Comparison of ENCODE assay signal across 11 cellular contexts in genomic region chr1:33535334-33535733, GRCh38.
"Had no signal": no experiment of that assay in that cellular context is flagged by ENCODE, and none has a peak within 500 bp of the region (broad histone marks: within the 10 kb centered on the region; RNA-seq: fewer than 3 reads in every experiment).

No MANE protein-coding gene starts in this region.

- H3K9me3 ChIP-seq: HAP-1 had no signal

- H3K9me3 Mint-ChIP-seq: GM23338, H9, HFFc6 had no signal

- H3K4me3 Mint-ChIP-seq: GM23338, H9, HFFc6 had no signal

- H3K27ac Mint-ChIP-seq: GM23338, H9, HFFc6 had no signal

- H3K27ac ChIP-seq: GM23248 had no signal

- H3K4me1 ChIP-seq: HAP-1 had no signal

- H2AFZ ChIP-seq: GM23248, GM23338 had no signal

- H3K36me3 ChIP-seq: HAP-1 had no signal

- DNase-seq: GM23248, GOT3, H7, H9, HCEC 1CT, HFFc6 had no signal

- H3K4me1 Mint-ChIP-seq: GM23338, H9 had no signal

- FAIRE-seq: H1, H54 had no signal

- H3K4me3 ChIP-seq: GM23248, GM23338, HAP-1 had no signal

- H3K9ac ChIP-seq: GM23248 had no signal

- ATAC-seq: GM23338, HCT116 had no signal

- H3K4me2 ChIP-seq: GM23338 had no signal
